ENCODE assay signal across 20 cellular contexts in genomic region chr17:3812771-3813170, GRCh38. TPM values are rescaled to one million over a fixed set of nuclear protein-coding genes. Genes with fewer than 3 reads are reported as not detected.
DNase-seq lines count a peak whose midpoint lies in the region; ATAC-seq, FAIRE-seq and TF ChIP-seq lines count a peak whose summit lies in the region.
"Had no signal": no experiment of that assay in that cellular context is flagged by ENCODE, and none has a peak within 500 bp of the region (broad histone marks: within the 10 kb centered on the region; RNA-seq: fewer than 3 reads in every experiment).

No MANE protein-coding gene starts in this region.

- no peak overlapping the region for H3K9ac ChIP-seq in HepG2 (ENCODE audit: insufficient read depth, low read depth, low read length)

- FAIRE-seq in HepG2 (lab: Jason Lieb, UNC): no peak
- FAIRE-seq: A204.1, D721Med, K562 had no signal

- BruUV-seq in HepG2 (replicated peaks; lab: Mats Ljungman, UMichigan): no TSS peak

- H3K36me3 ChIP-seq in HepG2 (replicated peaks in 1 of 2; ENCODE audit: control insufficient read depth in 1 of 2, insufficient read depth in 2 of 2, low read length in 2 of 2): peaks cover 21 to 65% of the 10 kb centered on the region in 2 experiments; a peak in 4 of 5 replicates

- over 99% methylated on average over 12 of the region's 12 CpGs for WGBS in HepG2 (ENCODE audit: low lambda C conversion rate)

- ATAC-seq in Right ventricle myocardium inferior (no peak), omental fat pad (ENCODE audit: low FRiP score) (peak; percentile 51), HG03521 (IDR thresholded peaks at IDR 0.05; ENCODE audit: unreplicated experiment) (no peak), GM19324 (IDR thresholded peaks at IDR 0.05; ENCODE audit: low FRiP score, unreplicated experiment) (no peak), HepG2 (no peak)
- ATAC-seq: K562, PC-3 had no signal

- H3K4me1 ChIP-seq in HepG2 (ENCODE audit: insufficient read depth, low read length): no peaks in the 10 kb centered on the region

- in situ Hi-C loops in HepG2 (cut with HindIII; ENCODE audit: extremely low pct_ligation_motif_present, low pct_unique_long_range_greater_than_20kb): no loop called here

- no peak for TF ChIP-seq POLR2A in HepG2 (IDR thresholded peaks at IDR 0.05; ENCODE audit: insufficient read depth in 1 of 2, low read depth in 2 of 2, low read length in 2 of 2)

- no peak overlapping the region for H3K27ac ChIP-seq in HepG2 (ENCODE audit: extremely low read length, insufficient read depth, low read length)
- H3K27ac ChIP-seq: BLaER1 treated with 17β-estradiol and CSF1 and Interleukin-3, amounts not matched to agents 10 nM and 100 nM had no signal

- intact Hi-C loops in Right ventricle myocardium inferior (cut with DNase I): no loop called here
- intact Hi-C loops in cardiac septum (cut with DNase I): no loop called here
- intact Hi-C loops in HepG2 (cut with micrococcal nuclease; ENCODE audit: unreplicated experiment): no loop called here

- DNase-seq in Right ventricle myocardium inferior (ENCODE audit: missing footprints) (peak; percentile 58), cardiac septum (ENCODE audit: low spot score) (no peak), fibroblast of pulmonary artery (ENCODE audit: low read depth) (peak; percentile 24), omental fat pad (ENCODE audit: low spot score) (no peak), anterior cingulate cortex (lab: John Stamatoyannopoulos, UW) (no peak), HepG2 (ENCODE audit: low spot score) (no peak)
- DNase-seq: CD8-positive, alpha-beta memory T cell; DMS79; HCEC 1CT; NCI-H1417; NCI-H187 treated with DMSO at 0.1 percent for 48 hours; NCI-H446 treated with DMSO at 0.1 percent for 48 hours; NCI-H748 treated with DMSO at 0.1 percent for 48 hours; PC-3 had no signal

- no peak overlapping the region for H2AFZ ChIP-seq in HepG2 (ENCODE audit: low read length)

- TF ChIP-seq CTCF in fibroblast of pulmonary artery (IDR thresholded peaks at IDR 0.05; ENCODE audit: low read length, missing control alignments): no peak
- no peak for TF ChIP-seq CTCF in omental fat pad (IDR thresholded peaks at IDR 0.05)
- TF ChIP-seq CTCF in HepG2 (CRISPR knock-in tag; IDR thresholded peaks at IDR 0.05): no peak

- H4K20me1 ChIP-seq in HepG2 (ENCODE audit: insufficient read depth, low read length): no peaks in the 10 kb centered on the region

- CTCF ChIA-PET in HepG2 (lab: Yijun Ruan, JAX; ENCODE audit: low intra/inter-chr PET ratio, low total read pairs): no interaction called here

- H3K79me2 ChIP-seq in HepG2 (ENCODE audit: insufficient read depth, low read length): no peaks in the 10 kb centered on the region

- H3K4me3 ChIP-seq in fibroblast of pulmonary artery (replicated peaks; ENCODE audit: low read depth, low read length) (no peak overlapping the region), HepG2 (replicated peaks in 1 of 3; ENCODE audit: insufficient read depth in 1 of 3, low read depth in 2 of 3, low read length in 3 of 3) (no peak overlapping the region)
- H3K4me3 ChIP-seq: BLaER1 treated with 17β-estradiol and CSF1 and Interleukin-3, amounts not matched to agents 10 nM and 100 nM; K562 had no signal

- TF ChIP-seq EP300 in HepG2 (IDR thresholded peaks at IDR 0.05; ENCODE audit: low read depth in 2 of 2, low read length in 2 of 2): no peak
- no peak for TF ChIP-seq EP300 in HepG2 (CRISPR knock-in tag; IDR thresholded peaks at IDR 0.05; ENCODE audit: borderline replicate concordance)

- POLR2A ChIA-PET in HepG2 (lab: Yijun Ruan, JAX): no interaction called here

- H3K27me3 ChIP-seq in HepG2 (ENCODE audit: control insufficient read depth in 1 of 2, insufficient read depth in 2 of 2, low read length in 2 of 2): no peaks in the 10 kb centered on the region
- H3K27me3 ChIP-seq: BLaER1 treated with 17β-estradiol and CSF1 and Interleukin-3, amounts not matched to agents 10 nM and 100 nM had no signal

- H3K4me2 ChIP-seq in HepG2 (ENCODE audit: low read depth, low read length): no peak overlapping the region
- H3K4me2 ChIP-seq: BLaER1 treated with 17β-estradiol and CSF1 and Interleukin-3, amounts not matched to agents 10 nM and 100 nM had no signal

- TF ChIP-seq RAD21 in HepG2 (CRISPR knock-in tag; IDR thresholded peaks at IDR 0.05): no peak

- no peaks in the 10 kb centered on the region for H3K9me3 ChIP-seq in HepG2 (ENCODE audit: low read length)
- H3K9me3 ChIP-seq: BLaER1 treated with 17β-estradiol and CSF1 and Interleukin-3, amounts not matched to agents 10 nM and 100 nM had no signal

TF ChIP-seq in HepG2, 621 proteins besides CTCF, POLR2A, EP300 and RAD21 (continues in another document):
- TF ChIP-seq LBX2 (CRISPR knock-in tag; IDR thresholded peaks at IDR 0.05; ENCODE audit: borderline replicate concordance) (no peak), GPBP1L1 (CRISPR knock-in tag; IDR thresholded peaks at IDR 0.05) (no peak), KLF12 (CRISPR knock-in tag; IDR thresholded peaks at IDR 0.05; ENCODE audit: borderline replicate concordance) (no peak), ZNF777 (CRISPR knock-in tag; IDR thresholded peaks at IDR 0.05) (no peak)

RNA-seq across cellular contexts. Expression of gene ITGAE, which starts 11.8 kb away (rescaled TPM):
- 17.6 TPM for total RNA-seq in Right ventricle myocardium inferior
- total RNA-seq in cardiac septum: 20.3 TPM
- 10 to 100 TPM; 17.0 to 30.7 (median 22.2) TPM for total RNA-seq in omental fat pad
- 49.0 and 56.3 TPM in 2 replicates for total RNA-seq in HepG2 (2016; rRNA removed; fragmentation: Illumina TruSeq; extraction: Trizol)
- 99.2 and 118 TPM in 2 replicates for total RNA-seq in HepG2 (2016; cell fraction: cytosol; rRNA removed; fragmentation: Illumina TruSeq; extraction: Trizol; ENCODE audit: low read depth)
- total RNA-seq in HepG2 (2016; cell fraction: insoluble cytoplasmic fraction; rRNA removed; fragmentation: Illumina TruSeq; extraction: Trizol): 54.9 and 56.5 TPM in 2 replicates
- total RNA-seq in HepG2 (2016; cell fraction: membrane; rRNA removed; fragmentation: Illumina TruSeq; extraction: Trizol): 121 and 124 TPM in 2 replicates
- total RNA-seq in HepG2 (2016; cell fraction: nucleus; rRNA removed; fragmentation: Illumina TruSeq; extraction: Trizol): 18.5 and 22.4 TPM in 2 replicates
- polyA plus RNA-seq in HepG2 (2011; rRNA removed): 38.2 and 42.3 TPM in 2 replicates
- 28.2 and 31.0 TPM in 2 replicates for polyA plus RNA-seq in HepG2 (2011; cell fraction: cytosol; rRNA removed)
- polyA plus RNA-seq in HepG2 (2011; cell fraction: nucleus; rRNA removed): 13.3 and 15.2 TPM in 2 replicates
- 19.1 and 24.6 TPM in 2 replicates for polyA plus RNA-seq in HepG2 (2012)
- polyA plus RNA-seq in HepG2 (2016; cell fraction: cytosol; fragmentation: Illumina TruSeq; extraction: Trizol; ENCODE audit: low read depth): 110 and 139 TPM in 2 replicates
- 46.7 and 46.9 TPM in 2 replicates for polyA plus RNA-seq in HepG2 (2016; cell fraction: insoluble cytoplasmic fraction; fragmentation: Illumina TruSeq; extraction: Trizol; ENCODE audit: low read depth)
- 90.3 and 104 TPM in 2 replicates for polyA plus RNA-seq in HepG2 (2016; cell fraction: membrane; fragmentation: Illumina TruSeq; extraction: Trizol; ENCODE audit: low read depth)
- 36.8 and 38.1 TPM in 2 replicates for polyA plus RNA-seq in HepG2 (2016; cell fraction: nucleus; fragmentation: Illumina TruSeq; extraction: Trizol; ENCODE audit: insufficient read depth, low read depth)
- 7.6 and 11.0 TPM in 2 replicates for polyA minus RNA-seq in HepG2 (2011; rRNA and poly(A)+ RNA removed; ENCODE audit: low replicate concordance)
- polyA minus RNA-seq in HepG2 (2011; cell fraction: cytosol; rRNA and poly(A)+ RNA removed): 2.8 and 3.8 TPM in 2 replicates
- polyA minus RNA-seq in HepG2 (2011; cell fraction: nucleus; rRNA and poly(A)+ RNA removed): 11.7 and 12.6 TPM in 2 replicates

RNA-seq across cellular contexts. Expression of gene NCBP3, which starts 33.3 kb away (rescaled TPM):
- total RNA-seq in Right ventricle myocardium inferior: 15.3 TPM
- 32.8 TPM for total RNA-seq in cardiac septum
- total RNA-seq in omental fat pad: 10 to 100 TPM; 16.3 to 31.9 (median 23.9) TPM
- 20.6 and 24.8 TPM in 2 replicates for total RNA-seq in HepG2 (2016; rRNA removed; fragmentation: Illumina TruSeq; extraction: Trizol)
- total RNA-seq in HepG2 (2016; cell fraction: cytosol; rRNA removed; fragmentation: Illumina TruSeq; extraction: Trizol; ENCODE audit: low read depth): 3.9 and 4.8 TPM in 2 replicates
- 21.8 and 23.5 TPM in 2 replicates for total RNA-seq in HepG2 (2016; cell fraction: insoluble cytoplasmic fraction; rRNA removed; fragmentation: Illumina TruSeq; extraction: Trizol)
- total RNA-seq in HepG2 (2016; cell fraction: membrane; rRNA removed; fragmentation: Illumina TruSeq; extraction: Trizol): 7.8 and 9.5 TPM in 2 replicates
- 30.1 and 35.2 TPM in 2 replicates for total RNA-seq in HepG2 (2016; cell fraction: nucleus; rRNA removed; fragmentation: Illumina TruSeq; extraction: Trizol)
- 16.6 and 19.5 TPM in 2 replicates for polyA plus RNA-seq in HepG2 (2011; rRNA removed)
- 4.6 and 5.5 TPM in 2 replicates for polyA plus RNA-seq in HepG2 (2011; cell fraction: cytosol; rRNA removed)
- polyA plus RNA-seq in HepG2 (2011; cell fraction: nucleus; rRNA removed): 27.4 and 36.6 TPM in 2 replicates
- 22.5 and 26.0 TPM in 2 replicates for polyA plus RNA-seq in HepG2 (2012)
- 1.2 and 1.9 TPM in 2 replicates for polyA plus RNA-seq in HepG2 (2016; cell fraction: cytosol; fragmentation: Illumina TruSeq; extraction: Trizol; ENCODE audit: low read depth)
- 22.8 and 23.0 TPM in 2 replicates for polyA plus RNA-seq in HepG2 (2016; cell fraction: insoluble cytoplasmic fraction; fragmentation: Illumina TruSeq; extraction: Trizol; ENCODE audit: low read depth)
- 4.1 and 4.3 TPM in 2 replicates for polyA plus RNA-seq in HepG2 (2016; cell fraction: membrane; fragmentation: Illumina TruSeq; extraction: Trizol; ENCODE audit: low read depth)
- polyA plus RNA-seq in HepG2 (2016; cell fraction: nucleus; fragmentation: Illumina TruSeq; extraction: Trizol; ENCODE audit: insufficient read depth, low read depth): 77.0 and 80.1 TPM in 2 replicates
- 8.7 and 10.7 TPM in 2 replicates for polyA minus RNA-seq in HepG2 (2011; rRNA and poly(A)+ RNA removed; ENCODE audit: low replicate concordance)
- 3.4 and 5.1 TPM in 2 replicates for polyA minus RNA-seq in HepG2 (2011; cell fraction: cytosol; rRNA and poly(A)+ RNA removed)
- polyA minus RNA-seq in HepG2 (2011; cell fraction: nucleus; rRNA and poly(A)+ RNA removed): 42.4 and 49.2 TPM in 2 replicates

Comparison
In these comparisons a context has a peak if more than half of its experiments do, and no peak if none do; other contexts are left out.
1. DNase-seq: peak in Right ventricle myocardium inferior (single experiment) and fibroblast of pulmonary artery (single experiment); none in cardiac septum (single experiment), omental fat pad (single experiment), anterior cingulate cortex (0 of 58) and HepG2 (single experiment).